8 cellular contexts compared by ENCODE assay signal in the genomic region with DNA sequence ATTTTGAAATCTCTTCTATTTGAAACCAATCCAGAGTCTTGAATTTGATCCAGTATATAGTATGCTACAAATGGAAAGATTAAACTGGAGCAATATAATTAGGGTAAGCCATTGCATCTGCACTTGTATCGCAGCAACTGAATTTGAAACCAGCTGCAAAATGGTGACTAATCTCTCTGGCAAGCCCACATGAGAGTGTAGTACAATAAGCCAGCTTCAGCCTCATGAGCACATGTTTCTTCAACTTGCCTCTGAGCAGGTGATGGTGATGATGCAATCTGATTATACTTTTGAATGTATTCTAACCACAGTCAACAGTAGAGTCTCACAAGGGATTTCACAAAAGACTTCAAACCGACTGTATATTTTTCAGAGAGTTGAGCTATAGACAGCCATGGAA. TPM values are rescaled to one million over a fixed set of nuclear protein-coding genes. Genes with fewer than 3 reads are reported as not detected.
DNase-seq lines count a peak whose midpoint lies in the region; ATAC-seq and TF ChIP-seq lines count a peak whose summit lies in the region.

No MANE protein-coding gene starts in this region.

- H3K4me3 ChIP-seq in DND-41 (ENCODE audit: low read depth in 1 of 2, low read length in 2 of 2) (peak overlapping the region in 1 of 2 experiments; percentile 28; a peak in 1 of 4 replicates), left lung (no peak overlapping the region), Karpas-422 (ENCODE audit: low read length) (no peak overlapping the region)

- H3K27me3 ChIP-seq in DND-41 (ENCODE audit: insufficient read depth, low read length, poor library complexity) (no peaks in the 10 kb centered on the region), left lung (no peaks in the 10 kb centered on the region), Karpas-422 (ENCODE audit: low read length) (no peaks in the 10 kb centered on the region)

- no peaks in the 10 kb centered on the region for H3K9me2 ChIP-seq in Karpas-422 (replicated peaks; ENCODE audit: insufficient read depth, low read length)

- H3K27ac ChIP-seq in DND-41 (ENCODE audit: low read length) (peak overlapping the region; percentile 98), left lung (no peak overlapping the region), Karpas-422 (ENCODE audit: low read length) (no peak overlapping the region)

- TF ChIP-seq CTCF in DND-41 (IDR thresholded peaks at IDR 0.05; ENCODE audit: borderline replicate concordance, extremely low read depth, low read length, poor library complexity, severe bottlenecking) (no peak), left lung (IDR thresholded peaks at IDR 0.05) (no peak)

- DNase-seq in DND-41 (peak; percentile 81), NCI-H748 treated with DMSO at 0.1 percent for 48 hours (lab: John Stamatoyannopoulos, UW) (peak; percentile 75), left lung (no peak), Karpas-422 (no peak)
- DNase-seq in activated naive CD4-positive, alpha-beta T cell treated with anti-CD3 and anti-CD28 coated beads, Interleukin-2, amount 50 U/mL, for 16 hours = peak; percentile 48
- DNase-seq in stimulated activated naive B cell treated with anti-CD40 and anti-IgM and Interleukin-4, amounts not matched to agents 10 μg/mL and 1 μg/mL and 100 μg/mL, for 72 hours = no peak

- no peaks in the 10 kb centered on the region for H3K9me3 ChIP-seq in DND-41 (ENCODE audit: insufficient read depth, low read length, severe bottlenecking)
- H3K9me3 ChIP-seq in left lung = no peaks in the 10 kb centered on the region
- H3K9me3 ChIP-seq in Karpas-422 (ENCODE audit: low read length) = no peaks in the 10 kb centered on the region

- H3K27ac Mint-ChIP-seq in stimulated activated naive B cell treated with anti-CD40 and anti-IgM and Interleukin-4, amounts not matched to agents 10 μg/mL and 1 μg/mL and 100 μg/mL, for 72 hours = no peak overlapping the region

- H2AFZ ChIP-seq in DND-41 (ENCODE audit: low read depth, low read length) (peak overlapping the region; percentile 56), Karpas-422 (ENCODE audit: low read length) (no peak overlapping the region)

- H3K79me2 ChIP-seq in DND-41 (ENCODE audit: insufficient read depth, low read length) (no peaks in the 10 kb centered on the region), Karpas-422 (ENCODE audit: low read length) (no peaks in the 10 kb centered on the region)

- H3K4me2 ChIP-seq in DND-41 (ENCODE audit: insufficient read depth, low read length) (peak overlapping the region; percentile 58), Karpas-422 (ENCODE audit: low read depth, low read length, poor library complexity, severe bottlenecking) (no peak overlapping the region)

- H3K9me3 Mint-ChIP-seq in stimulated activated naive B cell treated with anti-CD40 and anti-IgM and Interleukin-4, amounts not matched to agents 10 μg/mL and 1 μg/mL and 100 μg/mL, for 72 hours = peaks cover 0 to 1% of the 10 kb centered on the region in 2 donors

- H3K9ac ChIP-seq in DND-41 (ENCODE audit: low read depth, low read length) (peak overlapping the region; percentile 61), Karpas-422 (ENCODE audit: low read length) (no peak overlapping the region)

- H3K4me1 ChIP-seq in DND-41 (ENCODE audit: insufficient read depth, low read length) (peaks cover 48% of the 10 kb centered on the region), left lung (peaks cover 0 to 3% of the 10 kb centered on the region in 2 donors), Karpas-422 (ENCODE audit: low read length) (peaks cover 21% of the 10 kb centered on the region)

- no peaks in the 10 kb centered on the region for H3K27me3 Mint-ChIP-seq in stimulated activated naive B cell treated with anti-CD40 and anti-IgM and Interleukin-4, amounts not matched to agents 10 μg/mL and 1 μg/mL and 100 μg/mL, for 72 hours

- H3K36me3 ChIP-seq in DND-41 (ENCODE audit: insufficient read depth, low read length) (no peaks in the 10 kb centered on the region), left lung (no peaks in the 10 kb centered on the region), Karpas-422 (ENCODE audit: insufficient read depth, low read length) (no peaks in the 10 kb centered on the region)

- intact Hi-C loops in left lung (cut with DNase I) = no loop called here

- H3K4me1 Mint-ChIP-seq in stimulated activated naive B cell treated with anti-CD40 and anti-IgM and Interleukin-4, amounts not matched to agents 10 μg/mL and 1 μg/mL and 100 μg/mL, for 72 hours = peaks cover 0 to 2% of the 10 kb centered on the region in 2 donors

- ATAC-seq in DND-41 (ENCODE audit: insufficient read depth, low read depth) (peak; percentile 93), GM21423 (IDR thresholded peaks at IDR 0.05; ENCODE audit: unreplicated experiment) (peak; percentile 87), HG03571 (IDR thresholded peaks at IDR 0.05; ENCODE audit: unreplicated experiment) (peak; percentile 94), left lung (peak; percentile 96)
- ATAC-seq in stimulated activated naive B cell treated with anti-CD40 and anti-IgM and Interleukin-4, amounts not matched to agents 10 μg/mL and 1 μg/mL and 100 μg/mL, for 72 hours (replicated peaks) = peak; percentile 75 to 95

- H4K20me1 ChIP-seq in DND-41 (ENCODE audit: insufficient read depth, low read length) = no peaks in the 10 kb centered on the region
- H4K20me1 ChIP-seq in Karpas-422 (ENCODE audit: insufficient read depth, low read depth, low read length) = no peaks in the 10 kb centered on the region

- peaks cover 4 to 16% of the 10 kb centered on the region in 2 donors for H3K36me3 Mint-ChIP-seq in stimulated activated naive B cell treated with anti-CD40 and anti-IgM and Interleukin-4, amounts not matched to agents 10 μg/mL and 1 μg/mL and 100 μg/mL, for 72 hours

- H3K4me3 Mint-ChIP-seq in stimulated activated naive B cell treated with anti-CD40 and anti-IgM and Interleukin-4, amounts not matched to agents 10 μg/mL and 1 μg/mL and 100 μg/mL, for 72 hours = no peak overlapping the region

RNA-seq across cellular contexts. Expression of a gene that starts 0.8 kb away (rescaled TPM):
- 10 to 100 TPM; 28.5 to 32.3 TPM for total RNA-seq in left lung
- total RNA-seq in Karpas-422 (2014; rRNA removed; shearing (Covaris generic); ENCODE audit: low replicate concordance) = 33.6 and 44.0 TPM in 2 replicates

Comparison
In these comparisons a context has a peak if more than half of its experiments do, and no peak if none do; other contexts are left out.
1. DNase-seq: peak in DND-41 (single experiment), NCI-H748 treated with DMSO at 0.1 percent for 48 hours (single experiment) and activated naive CD4-positive, alpha-beta T cell treated with anti-CD3 and anti-CD28 coated beads, Interleukin-2, amount 50 U/mL, for 16 hours (single experiment); none in left lung (0 of 2), stimulated activated naive B cell treated with anti-CD40 and anti-IgM and Interleukin-4, amounts not matched to agents 10 μg/mL and 1 μg/mL and 100 μg/mL, for 72 hours (single experiment) and Karpas-422 (single experiment).
2. Peak in every context shown above with its lines, with median percentiles within 50 percentile points of each other: ATAC-seq.